ENCODE assay signal across 14 cellular contexts in the genomic region with DNA sequence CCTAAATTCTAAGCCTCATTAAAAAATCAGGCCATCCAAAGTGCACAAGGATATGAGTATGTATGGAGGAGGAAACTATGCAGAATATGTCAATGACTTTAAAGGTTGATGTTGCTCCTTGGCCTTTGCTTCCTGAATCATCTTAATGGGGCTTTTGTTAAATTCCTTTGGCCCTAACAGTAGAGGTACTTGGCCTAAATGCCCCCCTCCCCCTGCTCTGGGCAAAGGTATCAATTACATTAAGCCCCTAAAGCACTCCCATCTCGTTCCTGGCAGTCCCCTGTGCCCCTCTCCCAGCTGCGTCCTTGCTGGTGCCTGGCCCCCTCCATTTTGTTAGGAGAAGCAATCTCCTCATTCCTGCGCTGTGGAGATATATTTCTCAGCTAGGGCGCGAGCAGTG. TPM values are rescaled to one million over a fixed set of nuclear protein-coding genes. Genes with fewer than 3 reads are reported as not detected.
DNase-seq lines count a peak whose midpoint lies in the region; ATAC-seq and TF ChIP-seq lines count a peak whose summit lies in the region.
"Had no signal": no experiment of that assay in that cellular context is flagged by ENCODE, and none has a peak within 500 bp of the region (broad histone marks: within the 10 kb centered on the region; RNA-seq: fewer than 3 reads in every experiment).

No MANE protein-coding gene starts in this region.

- H3K4me3 ChIP-seq in GM23338: no peak overlapping the region
- no peak overlapping the region for H3K4me3 ChIP-seq in naive thymus-derived CD4-positive, alpha-beta T cell (ENCODE audit: low read length)
- H3K4me3 ChIP-seq: BLaER1, body of pancreas had no signal

- no peaks in the 10 kb centered on the region for H3K27me3 ChIP-seq in CD4-positive, alpha-beta T cell (ENCODE audit: control insufficient read depth, insufficient read depth, low read length)
- H3K27me3 ChIP-seq in GM23338 (ENCODE audit: insufficient read depth): no peaks in the 10 kb centered on the region
- no peaks in the 10 kb centered on the region for H3K27me3 ChIP-seq in naive thymus-derived CD4-positive, alpha-beta T cell (ENCODE audit: control insufficient read depth in 2 of 2, insufficient read depth in 2 of 2, low read length in 2 of 2)
- H3K27me3 ChIP-seq: BLaER1, body of pancreas had no signal

- POLR2A ChIA-PET in CD4-positive, alpha-beta T cell (lab: Charles Lee): interaction anchor here (1.4 to 2.8 kb wide), 2 partner anchors 29 to 44 kb away, joined by 3 to 8 read pairs; no protein-coding TSS in a partner anchor
- POLR2A ChIA-PET in naive thymus-derived CD4-positive, alpha-beta T cell (lab: Charles Lee): interaction anchor here (0.7 to 2.4 kb wide), 6 partner anchors 21 to 1439 kb away, joined by 3 to 7 read pairs (median 3); a partner anchor contains a TSS

- H3K27me3 Mint-ChIP-seq in CD4-positive, alpha-beta T cell: no peaks in the 10 kb centered on the region
- peaks cover 7% of the 10 kb centered on the region for H3K27me3 Mint-ChIP-seq in GM23338 (ENCODE audit: insufficient read depth, low read depth, poor library complexity)
- peaks cover 5% of the 10 kb centered on the region for H3K27me3 Mint-ChIP-seq in brain
- H3K27me3 Mint-ChIP-seq in naive thymus-derived CD4-positive, alpha-beta T cell: no peaks in the 10 kb centered on the region

- DNase-seq in CD4-positive, alpha-beta T cell: no peak
- DNase-seq in GM23338 (ENCODE audit: low spot score): peak; percentile 59
- DNase-seq in naive thymus-derived CD4-positive, alpha-beta T cell: no peak
- no peak for DNase-seq in stimulated activated CD4-positive, alpha-beta T cell treated with anti-CD3 and anti-CD28 coated beads, Interleukin-15, amount 100 ng/mL, for 24 hours
- DNase-seq in HPDE6-E6E7 (ENCODE audit: extremely low spot score): no peak
- DNase-seq: activated T-cell treated with anti-CD3 and anti-CD28 coated beads, Interleukin-2, amount 50 U/mL, for 1 hour; body of pancreas; midbrain; NCI-H510A treated with DMSO at 0.1 percent for 48 hours; retina had no signal

- CTCF ChIA-PET in CD4-positive, alpha-beta T cell (lab: Charles Lee): interaction anchor here (2.2 kb wide), 1 partner anchor 50 kb away, joined by 6 read pairs; no protein-coding TSS in a partner anchor
- CTCF ChIA-PET in naive thymus-derived CD4-positive, alpha-beta T cell (lab: Charles Lee): no interaction called here

- TF ChIP-seq POLR2A in GM18505 (IDR thresholded peaks at IDR 0.05; ENCODE audit: borderline replicate concordance, extremely low read depth, insufficient read depth, insufficient read length): no peak

- no peaks in the 10 kb centered on the region for H3K36me3 ChIP-seq in GM23338 (ENCODE audit: insufficient read depth)
- no peaks in the 10 kb centered on the region for H3K36me3 ChIP-seq in naive thymus-derived CD4-positive, alpha-beta T cell (ENCODE audit: control insufficient read depth in 2 of 3, insufficient read depth in 3 of 3, low read length in 3 of 3)

- H3K36me3 Mint-ChIP-seq in CD4-positive, alpha-beta T cell (ENCODE audit: low read depth): peaks cover 20% of the 10 kb centered on the region
- no peaks in the 10 kb centered on the region for H3K36me3 Mint-ChIP-seq in GM23338 (ENCODE audit: low read depth)
- peaks cover 15% of the 10 kb centered on the region for H3K36me3 Mint-ChIP-seq in brain
- H3K36me3 Mint-ChIP-seq in naive thymus-derived CD4-positive, alpha-beta T cell: peaks cover 0 to 9% (median 0%) of the 10 kb centered on the region in 5 donors

- no peak overlapping the region for H2AFZ ChIP-seq in GM23338

- H3K4me2 ChIP-seq in GM23338: peak overlapping the region; percentile 52
- H3K4me2 ChIP-seq: BLaER1 had no signal

- H3K27ac Mint-ChIP-seq in CD4-positive, alpha-beta T cell: peak overlapping the region; percentile 74
- H3K27ac Mint-ChIP-seq in GM23338: no peak overlapping the region
- peak overlapping the region; percentile 39 to 93 (median 56) for H3K27ac Mint-ChIP-seq in brain
- H3K27ac Mint-ChIP-seq in naive thymus-derived CD4-positive, alpha-beta T cell: peak overlapping the region; percentile 60 to 95 (median 82)

- no peaks in the 10 kb centered on the region for H3K9me3 Mint-ChIP-seq in CD4-positive, alpha-beta T cell
- H3K9me3 Mint-ChIP-seq in GM23338: no peaks in the 10 kb centered on the region
- H3K9me3 Mint-ChIP-seq in brain: no peaks in the 10 kb centered on the region
- peaks cover 0 to 2% (median 0%) of the 10 kb centered on the region in 11 donors for H3K9me3 Mint-ChIP-seq in naive thymus-derived CD4-positive, alpha-beta T cell

- peaks cover 27% of the 10 kb centered on the region for H3K4me1 ChIP-seq in GM23338 (ENCODE audit: insufficient read depth)
- H3K4me1 ChIP-seq in naive thymus-derived CD4-positive, alpha-beta T cell (ENCODE audit: control insufficient read depth in 2 of 2, insufficient read depth in 2 of 2, low read length in 2 of 2): peaks cover 20 to 60% of the 10 kb centered on the region in 2 donors

- no peaks in the 10 kb centered on the region for H3K9me3 ChIP-seq in CD4-positive, alpha-beta T cell (ENCODE audit: control insufficient read depth, low read length)
- H3K9me3 ChIP-seq in naive thymus-derived CD4-positive, alpha-beta T cell (ENCODE audit: control insufficient read depth in 2 of 3, low read length in 3 of 3): no peaks in the 10 kb centered on the region
- H3K9me3 ChIP-seq: BLaER1, body of pancreas had no signal

- peaks cover 63% of the 10 kb centered on the region for H3K4me1 Mint-ChIP-seq in CD4-positive, alpha-beta T cell (ENCODE audit: low read depth)
- H3K4me1 Mint-ChIP-seq in GM23338 (peaks cover 26% of the 10 kb centered on the region), brain (peaks cover 77% of the 10 kb centered on the region)
- H3K4me1 Mint-ChIP-seq in naive thymus-derived CD4-positive, alpha-beta T cell: peaks cover 21 to 83% (median 63%) of the 10 kb centered on the region in 7 donors

- peak overlapping the region; percentile 30 for H3K4me3 Mint-ChIP-seq in CD4-positive, alpha-beta T cell
- H3K4me3 Mint-ChIP-seq in GM23338 (no peak overlapping the region), brain (peak overlapping the region in 3 of 5 experiments; percentile 12 to 90 (median 46))
- peak overlapping the region in 3 of 10 donors; percentile 6 to 34 (median 16) for H3K4me3 Mint-ChIP-seq in naive thymus-derived CD4-positive, alpha-beta T cell

- ATAC-seq in CD4-positive, alpha-beta T cell (ENCODE audit: poor library complexity): no peak
- ATAC-seq in GM23338 (no peak), GM18505 (IDR thresholded peaks at IDR 0.05; ENCODE audit: unreplicated experiment) (no peak), HG02623 (IDR thresholded peaks at IDR 0.05; ENCODE audit: unreplicated experiment) (no peak)
- no peak for ATAC-seq in naive thymus-derived CD4-positive, alpha-beta T cell
- ATAC-seq: body of pancreas had no signal

- peak overlapping the region; percentile 7 for H3K27ac ChIP-seq in CD4-positive, alpha-beta T cell (ENCODE audit: low read depth, low read length)
- H3K27ac ChIP-seq in GM23338 (ENCODE audit: low read depth): no peak overlapping the region
- H3K27ac ChIP-seq in naive thymus-derived CD4-positive, alpha-beta T cell (ENCODE audit: low read depth, low read length): peak overlapping the region; percentile 46
- H3K27ac ChIP-seq: BLaER1 had no signal

- no peaks in the 10 kb centered on the region for H4K20me1 ChIP-seq in GM23338 (replicated peaks; ENCODE audit: insufficient read depth)

- H3K79me2 ChIP-seq in GM23338 (replicated peaks; ENCODE audit: insufficient read depth): peaks cover 19% of the 10 kb centered on the region

- intact Hi-C loops in CD4-positive, alpha-beta T cell (cut with DNase I, micrococcal nuclease): no loop called here
- intact Hi-C loops in naive thymus-derived CD4-positive, alpha-beta T cell (cut with micrococcal nuclease): no loop called here

- peaks cover 5% of the 10 kb centered on the region; the same call in 1 of the 2 replicates for H3F3A ChIP-seq in GM23338 (replicated peaks; ENCODE audit: low read depth)

- no peak for TF ChIP-seq CTCF in CD4-positive, alpha-beta T cell (IDR thresholded peaks at IDR 0.05)
- TF ChIP-seq CTCF in GM23338 (conservative IDR thresholded peaks at IDR 0.05; ENCODE audit: low read depth in 2 of 2): no peak
- no peak for TF ChIP-seq CTCF in brain (conservative IDR thresholded peaks at IDR 0.05)

- H3K9me2 ChIP-seq in GM23338 (ENCODE audit: insufficient read depth): no peaks in the 10 kb centered on the region

RNA-seq across cellular contexts. Expression of a gene that starts 4.8 kb away (rescaled TPM):
- total RNA-seq in CD4-positive, alpha-beta T cell: 10 to 100 TPM; 31.2 to 33.9 TPM
- total RNA-seq in GM23338 (2014; rRNA removed; shearing (Covaris generic)): 72.5 and 91.2 TPM in 2 replicates
- polyA plus RNA-seq in GM23338 (2016; fragmentation: Nextera tagmentation; extraction: Ambion mirVana): 72.7 and 79.9 TPM in 2 replicates
- 220 TPM for polyA plus RNA-seq in brain (ENCODE audit: insufficient read depth, low read depth, low replicate concordance)
- total RNA-seq in naive thymus-derived CD4-positive, alpha-beta T cell: 100 to 1,000 TPM in 1 of 5 experiments, 10 to 100 TPM in 4; 47.5 to 141 (median 80.0) TPM
- polyA plus RNA-seq in naive thymus-derived CD4-positive, alpha-beta T cell: 100 to 1,000 TPM; 131 to 171 TPM

RNA-seq across cellular contexts. Expression of a gene that starts 28.9 kb away (rescaled TPM):
- total RNA-seq in CD4-positive, alpha-beta T cell: under 1 TPM in 1 of 2 experiments, not detected in 1; 0.20 TPM
- 0.27 and 1.3 TPM in 2 replicates for total RNA-seq in GM23338 (2014; rRNA removed; shearing (Covaris generic))
- 1.8 and 3.0 TPM in 2 replicates for polyA plus RNA-seq in GM23338 (2016; fragmentation: Nextera tagmentation; extraction: Ambion mirVana)
- 0.83 TPM for polyA plus RNA-seq in brain (ENCODE audit: insufficient read depth, low read depth, low replicate concordance)
- total RNA-seq in naive thymus-derived CD4-positive, alpha-beta T cell: 10 to 100 TPM in 1 of 5 experiments, 1 to 10 TPM in 1, not detected in 3; 2.0 to 23.3 TPM
- polyA plus RNA-seq in naive thymus-derived CD4-positive, alpha-beta T cell: under 1 TPM in 1 of 2 donors, not detected in 1; 0.61 TPM

RNA-seq across cellular contexts. Expression of a gene that starts 34.5 kb away (rescaled TPM):
- under 1 TPM; 0.27 to 0.53 TPM for total RNA-seq in CD4-positive, alpha-beta T cell
- total RNA-seq in GM23338 (2014; rRNA removed; shearing (Covaris generic)): not detected in 2 replicates
- polyA plus RNA-seq in GM23338 (2016; fragmentation: Nextera tagmentation; extraction: Ambion mirVana): not detected in 2 replicates
- not detected for polyA plus RNA-seq in brain (ENCODE audit: insufficient read depth, low read depth, low replicate concordance)
- 10 to 100 TPM in 1 of 5 experiments, 1 to 10 TPM in 2, not detected in 2; 1.2 to 13.1 (median 3.9) TPM for total RNA-seq in naive thymus-derived CD4-positive, alpha-beta T cell
- polyA plus RNA-seq in naive thymus-derived CD4-positive, alpha-beta T cell: not detected
- total RNA-seq: body of pancreas had no signal

RNA-seq across cellular contexts. Expression of a gene that starts 49.2 kb away (rescaled TPM):
- 1,000 to 10,000 TPM; 1,969 to 1,994 TPM for total RNA-seq in CD4-positive, alpha-beta T cell
- 1,104 and 1,281 TPM in 2 replicates for total RNA-seq in GM23338 (2014; rRNA removed; shearing (Covaris generic))
- polyA plus RNA-seq in GM23338 (2016; fragmentation: Nextera tagmentation; extraction: Ambion mirVana) (2,363 and 2,576 TPM in 2 replicates), brain (ENCODE audit: insufficient read depth, low read depth, low replicate concordance) (1,157 TPM)
- 1,000 to 10,000 TPM; 1,019 to 1,660 (median 1,193) TPM for total RNA-seq in naive thymus-derived CD4-positive, alpha-beta T cell
- polyA plus RNA-seq in naive thymus-derived CD4-positive, alpha-beta T cell: 1,000 to 10,000 TPM in 1 of 2 donors, 100 to 1,000 TPM in 1; 933 to 1,045 TPM

RNA-seq across cellular contexts. Expression of a gene that starts 49.8 kb away (rescaled TPM):
- 10 to 100 TPM; 38.8 to 38.9 TPM for total RNA-seq in CD4-positive, alpha-beta T cell
- 193 and 212 TPM in 2 replicates for total RNA-seq in GM23338 (2014; rRNA removed; shearing (Covaris generic))
- polyA plus RNA-seq in GM23338 (2016; fragmentation: Nextera tagmentation; extraction: Ambion mirVana) (152 and 175 TPM in 2 replicates), brain (ENCODE audit: insufficient read depth, low read depth, low replicate concordance) (44.7 TPM)
- total RNA-seq in naive thymus-derived CD4-positive, alpha-beta T cell: 100 to 1,000 TPM in 1 of 5 experiments, 10 to 100 TPM in 4; 40.3 to 133 (median 77.2) TPM
- polyA plus RNA-seq in naive thymus-derived CD4-positive, alpha-beta T cell: 10 to 100 TPM; 28.2 to 34.5 TPM
